ENCODE assay signal across 9 cellular contexts in the genomic region with DNA sequence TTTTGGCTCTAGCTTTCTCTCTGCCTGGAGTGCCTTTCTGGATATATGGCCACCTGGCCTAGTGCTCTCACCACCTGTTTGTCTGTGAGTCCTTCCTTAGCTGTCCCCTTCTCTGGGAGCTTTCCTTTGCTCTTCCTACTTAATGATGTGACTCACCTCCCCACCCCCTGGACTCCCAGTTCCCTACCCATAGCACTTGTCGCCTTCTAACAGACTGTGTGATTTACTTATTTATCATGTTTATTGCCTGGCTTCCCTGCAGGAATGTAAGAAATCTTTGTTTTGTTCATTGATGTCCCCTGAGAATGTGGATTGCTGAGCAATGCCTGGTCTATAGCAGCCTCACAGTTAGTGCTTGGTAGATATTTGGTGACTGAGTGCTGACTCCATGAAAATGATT. TPM values are rescaled to one million over a fixed set of nuclear protein-coding genes. Genes with fewer than 3 reads are reported as not detected.
DNase-seq lines count a peak whose midpoint lies in the region; FAIRE-seq and TF ChIP-seq lines count a peak whose summit lies in the region.
"Had no signal": no experiment of that assay in that cellular context is flagged by ENCODE, and none has a peak within 500 bp of the region (broad histone marks: within the 10 kb centered on the region; RNA-seq: fewer than 3 reads in every experiment).

No MANE protein-coding gene starts in this region.

- peaks cover 41% of the 10 kb centered on the region for H3K4me1 ChIP-seq in astrocyte (ENCODE audit: insufficient read depth, low read length)

- no peak overlapping the region for H3K9ac ChIP-seq in astrocyte (ENCODE audit: low read length)

- no peak for TF ChIP-seq CTCF in astrocyte (IDR thresholded peaks at IDR 0.05; ENCODE audit: insufficient read depth, low read depth, low read length)
- no peak for TF ChIP-seq CTCF in type B pancreatic cell (conservative IDR thresholded peaks at IDR 0.05)

- no peak for DNase-seq in activated naive CD8-positive, alpha-beta T cell treated with anti-CD3 and anti-CD28 coated beads for 36 hours
- DNase-seq in astrocyte (ENCODE audit: low read depth) = peak; percentile 39
- DNase-seq in kidney glomerular epithelial cell (lab: John Stamatoyannopoulos, UW) = peak; percentile 79
- DNase-seq in type B pancreatic cell (ENCODE audit: extremely low spot score, unreplicated experiment) = no peak
- DNase-seq in nucleus accumbens (lab: John Stamatoyannopoulos, UW) = no peak
- DNase-seq in amygdala (lab: John Stamatoyannopoulos, UW) = no peak
- DNase-seq in DMS 273 (lab: John Stamatoyannopoulos, UW; ENCODE audit: unreplicated experiment) = no peak
- DNase-seq: activated naive CD4-positive, alpha-beta T cell treated with anti-CD3 and anti-CD28 coated beads, Interleukin-2, amount 50 U/mL, for 16 hours had no signal

- H2AFZ ChIP-seq in astrocyte (ENCODE audit: low read depth, low read length) = no peak overlapping the region

- peaks cover 100% of the 10 kb centered on the region for H3K79me2 ChIP-seq in astrocyte (ENCODE audit: insufficient read depth, low read length)

- no peaks in the 10 kb centered on the region for H3K36me3 Mint-ChIP-seq in activated naive CD8-positive, alpha-beta T cell
- H3K36me3 Mint-ChIP-seq in activated naive CD8-positive, alpha-beta T cell treated with anti-CD3 and anti-CD28 coated beads for 36 hours = peaks cover 13% of the 10 kb centered on the region
- H3K36me3 Mint-ChIP-seq in astrocyte (ENCODE audit: low read depth, unreplicated experiment) (peaks cover 3% of the 10 kb centered on the region), type B pancreatic cell (peaks cover 7% of the 10 kb centered on the region)

- peaks cover 78% of the 10 kb centered on the region for H3K4me1 Mint-ChIP-seq in activated naive CD8-positive, alpha-beta T cell (ENCODE audit: low read depth)
- peaks cover 63% of the 10 kb centered on the region for H3K4me1 Mint-ChIP-seq in activated naive CD8-positive, alpha-beta T cell treated with anti-CD3 and anti-CD28 coated beads for 36 hours
- H3K4me1 Mint-ChIP-seq in astrocyte (ENCODE audit: low read depth, unreplicated experiment) (peaks cover 48% of the 10 kb centered on the region), type B pancreatic cell (ENCODE audit: unreplicated experiment) (peaks cover 68% of the 10 kb centered on the region)

- H3K9me3 ChIP-seq in astrocyte (ENCODE audit: insufficient read depth, low read depth, low read length) = no peaks in the 10 kb centered on the region

- H3K27ac Mint-ChIP-seq in activated naive CD8-positive, alpha-beta T cell = peak overlapping the region; percentile 11
- H3K27ac Mint-ChIP-seq in activated naive CD8-positive, alpha-beta T cell treated with anti-CD3 and anti-CD28 coated beads for 36 hours = no peak overlapping the region
- H3K27ac Mint-ChIP-seq in astrocyte (ENCODE audit: unreplicated experiment) (peak overlapping the region; percentile 35), type B pancreatic cell (peak overlapping the region; percentile 68)

- H3K4me2 ChIP-seq in astrocyte (ENCODE audit: low read length) = peak overlapping the region; percentile 2

- peaks cover 97% of the 10 kb centered on the region for H4K20me1 ChIP-seq in astrocyte (ENCODE audit: insufficient read depth, low read length)

- H3K27me3 Mint-ChIP-seq in activated naive CD8-positive, alpha-beta T cell = no peaks in the 10 kb centered on the region
- no peaks in the 10 kb centered on the region for H3K27me3 Mint-ChIP-seq in activated naive CD8-positive, alpha-beta T cell treated with anti-CD3 and anti-CD28 coated beads for 36 hours
- H3K27me3 Mint-ChIP-seq in astrocyte (ENCODE audit: low read depth, unreplicated experiment) (no peaks in the 10 kb centered on the region), type B pancreatic cell (no peaks in the 10 kb centered on the region)

- H3K27ac ChIP-seq in astrocyte (ENCODE audit: low read depth, low read length) = no peak overlapping the region

- peaks cover 2% of the 10 kb centered on the region for H3K36me3 ChIP-seq in astrocyte (ENCODE audit: insufficient read depth, low read length)

- H3K4me3 Mint-ChIP-seq in activated naive CD8-positive, alpha-beta T cell = no peak overlapping the region
- H3K4me3 Mint-ChIP-seq in activated naive CD8-positive, alpha-beta T cell treated with anti-CD3 and anti-CD28 coated beads for 36 hours = no peak overlapping the region
- H3K4me3 Mint-ChIP-seq in astrocyte (ENCODE audit: unreplicated experiment) = no peak overlapping the region
- H3K4me3 Mint-ChIP-seq in type B pancreatic cell = peak overlapping the region; percentile 18

- no peaks in the 10 kb centered on the region for H3K9me3 Mint-ChIP-seq in activated naive CD8-positive, alpha-beta T cell (ENCODE audit: low read depth)
- no peaks in the 10 kb centered on the region for H3K9me3 Mint-ChIP-seq in activated naive CD8-positive, alpha-beta T cell treated with anti-CD3 and anti-CD28 coated beads for 36 hours
- no peaks in the 10 kb centered on the region for H3K9me3 Mint-ChIP-seq in astrocyte (ENCODE audit: unreplicated experiment)
- H3K9me3 Mint-ChIP-seq in type B pancreatic cell = no peaks in the 10 kb centered on the region

- FAIRE-seq in astrocyte (lab: Jason Lieb, UNC) = no peak

- H3K27me3 ChIP-seq in astrocyte (ENCODE audit: insufficient read depth, low read length) = no peaks in the 10 kb centered on the region

- no peak overlapping the region for H3K4me3 ChIP-seq in astrocyte (ENCODE audit: insufficient read depth, low read depth, low read length)

RNA-seq across cellular contexts. Expression of a gene that starts 18.9 kb away (rescaled TPM):
- total RNA-seq in activated naive CD8-positive, alpha-beta T cell treated with anti-CD3 and anti-CD28 coated beads for 36 hours = 100 to 1,000 TPM; 136 TPM
- total RNA-seq in astrocyte (258 and 280 TPM in 2 replicates), type B pancreatic cell (ENCODE audit: low replicate concordance) (197 and 235 TPM in 2 replicates)

Comparison
In these comparisons a context has a peak if more than half of its experiments do, and no peak if none do; other contexts are left out.
1. DNase-seq: peak in astrocyte (single experiment) and kidney glomerular epithelial cell (single experiment); none in activated naive CD8-positive, alpha-beta T cell treated with anti-CD3 and anti-CD28 coated beads for 36 hours (single experiment), type B pancreatic cell (single experiment), nucleus accumbens (0 of 56), amygdala (0 of 56) and DMS 273 (single experiment).